ENCODE assay signal across 8 cellular contexts in genomic region chr19:47226426-47227346, GRCh38. TPM values are rescaled to one million over a fixed set of nuclear protein-coding genes. Genes with fewer than 3 reads are reported as not detected.
DNase-seq lines count a peak whose midpoint lies in the region; ATAC-seq and TF ChIP-seq lines count a peak whose summit lies in the region.

No MANE protein-coding gene starts in this region.

- no peak for TF ChIP-seq CTCF in uterus (IDR thresholded peaks at IDR 0.05)

- CTCF ChIA-PET in activated naive CD4-positive, alpha-beta T cell treated with anti-CD3 and anti-CD28 coated beads, Interleukin-2, amount 10 ng/mL, durations not matched to agents 7 days and 5 days (lab: Charles Lee), result interaction anchor here (0.5 to 4.3 kb wide), 9 partner anchors 14 to 831 kb away, joined by 3 to 57 read pairs (median 6); partner anchors contain the start of gene CCDC9
- CTCF ChIA-PET in activated CD8-positive, alpha-beta T cell treated with anti-CD3 and anti-CD28 coated beads, Interleukin-2, amount 10 ng/mL, durations not matched to agents 7 days and 5 days (lab: Charles Lee), result interaction anchor here (0.6 to 8.6 kb wide), 15 partner anchors 13 to 214 kb away, joined by 3 to 143 read pairs (median 4); partner anchors contain the start of gene CCDC9

- H3K27me3 ChIP-seq in uterus, result no peaks in the 10 kb centered on the region

- ATAC-seq in HG02610 (IDR thresholded peaks at IDR 0.05; ENCODE audit: unreplicated experiment), result peak; percentile 23
- peak; percentile 9 for ATAC-seq in activated CD8-positive, alpha-beta T cell treated with anti-CD3 and anti-CD28 coated beads, Interleukin-2, amount 10 ng/mL, durations not matched to agents 7 days and 5 days
- ATAC-seq in naive thymus-derived CD8-positive, alpha-beta T cell, result peak; percentile 2 to 12

- peak; percentile 37 to 40 for TF ChIP-seq POLR2A in uterus (IDR thresholded peaks at IDR 0.05)

- H3K4me3 ChIP-seq in uterus, result peak overlapping the region; percentile 34 to 100

- peaks cover 24% of the 10 kb centered on the region for H3K4me1 Mint-ChIP-seq in activated naive CD4-positive, alpha-beta T cell treated with anti-CD3 and anti-CD28 coated beads, Interleukin-2, amount 10 ng/mL, durations not matched to agents 7 days and 5 days
- peaks cover 25% of the 10 kb centered on the region for H3K4me1 Mint-ChIP-seq in activated CD8-positive, alpha-beta T cell treated with anti-CD3 and anti-CD28 coated beads, Interleukin-2, amount 10 ng/mL, durations not matched to agents 7 days and 5 days (ENCODE audit: low read depth)
- peaks cover 10 to 26% (median 16%) of the 10 kb centered on the region in 4 donors for H3K4me1 Mint-ChIP-seq in naive thymus-derived CD8-positive, alpha-beta T cell

- intact Hi-C loops in uterus (cut with DNase I; ENCODE audit: low total_unique reads), result no loop called here

- no peaks in the 10 kb centered on the region for H3K9me3 Mint-ChIP-seq in activated naive CD4-positive, alpha-beta T cell treated with anti-CD3 and anti-CD28 coated beads, Interleukin-2, amount 10 ng/mL, durations not matched to agents 7 days and 5 days
- H3K9me3 Mint-ChIP-seq in activated CD8-positive, alpha-beta T cell treated with anti-CD3 and anti-CD28 coated beads, Interleukin-2, amount 10 ng/mL, durations not matched to agents 7 days and 5 days (ENCODE audit: insufficient read depth), result no peaks in the 10 kb centered on the region
- H3K9me3 Mint-ChIP-seq in naive thymus-derived CD8-positive, alpha-beta T cell, result no peaks in the 10 kb centered on the region

- peak; percentile 81 for DNase-seq in activated naive CD4-positive, alpha-beta T cell treated with anti-CD3 and anti-CD28 coated beads, Interleukin-2, amount 10 ng/mL, durations not matched to agents 7 days and 5 days
- DNase-seq in activated naive CD4-positive, alpha-beta T cell treated with Interleukin-2 at 50 U/mL for 16 hours, result no peak
- DNase-seq in NCI-H2171 treated with DMSO at 0.1 percent for 48 hours (lab: John Stamatoyannopoulos, UW), result peak; percentile 65
- peak; percentile 85 for DNase-seq in activated CD8-positive, alpha-beta T cell treated with anti-CD3 and anti-CD28 coated beads, Interleukin-2, amount 10 ng/mL, durations not matched to agents 7 days and 5 days
- DNase-seq in fibroblast of gingiva (ENCODE audit: low read depth), result peak; percentile 86
- DNase-seq in naive thymus-derived CD8-positive, alpha-beta T cell, result peak in 5 of 10 donors; percentile 18 to 77 (median 45)
- DNase-seq in uterus, result peak; percentile 75 to 82

- POLR2A ChIA-PET in activated CD8-positive, alpha-beta T cell treated with anti-CD3 and anti-CD28 coated beads, Interleukin-2, amount 10 ng/mL, durations not matched to agents 7 days and 5 days (lab: Charles Lee), result interaction anchor here (0.6 to 4.3 kb wide), 19 partner anchors 11 to 405 kb away, joined by 3 to 44 read pairs (median 5); partner anchors contain the start of genes CCDC9, SAE1 and ZC3H4
- POLR2A ChIA-PET in naive thymus-derived CD8-positive, alpha-beta T cell (lab: Charles Lee), result interaction anchor here (0.6 to 7.4 kb wide), 22 partner anchors 12 to 944 kb away, joined by 3 to 116 read pairs (median 9); partner anchors contain the start of genes CCDC9, INAFM1, SAE1 and ZC3H4

- H3K36me3 ChIP-seq in uterus, result no peaks in the 10 kb centered on the region

- H3K27me3 Mint-ChIP-seq in activated naive CD4-positive, alpha-beta T cell treated with anti-CD3 and anti-CD28 coated beads, Interleukin-2, amount 10 ng/mL, durations not matched to agents 7 days and 5 days, result peaks cover 8% of the 10 kb centered on the region
- H3K27me3 Mint-ChIP-seq in activated CD8-positive, alpha-beta T cell treated with anti-CD3 and anti-CD28 coated beads, Interleukin-2, amount 10 ng/mL, durations not matched to agents 7 days and 5 days (ENCODE audit: low read depth), result no peaks in the 10 kb centered on the region
- H3K27me3 Mint-ChIP-seq in naive thymus-derived CD8-positive, alpha-beta T cell, result no peaks in the 10 kb centered on the region

- peak overlapping the region; percentile 91 for H3K27ac Mint-ChIP-seq in activated naive CD4-positive, alpha-beta T cell treated with anti-CD3 and anti-CD28 coated beads, Interleukin-2, amount 10 ng/mL, durations not matched to agents 7 days and 5 days
- peak overlapping the region; percentile 90 for H3K27ac Mint-ChIP-seq in activated CD8-positive, alpha-beta T cell treated with anti-CD3 and anti-CD28 coated beads, Interleukin-2, amount 10 ng/mL, durations not matched to agents 7 days and 5 days
- H3K27ac Mint-ChIP-seq in naive thymus-derived CD8-positive, alpha-beta T cell, result peak overlapping the region; percentile 76 to 94 (median 90)

- peaks cover 0 to 2% of the 10 kb centered on the region in 2 donors for H3K4me1 ChIP-seq in uterus

- H3K36me3 Mint-ChIP-seq in activated naive CD4-positive, alpha-beta T cell treated with anti-CD3 and anti-CD28 coated beads, Interleukin-2, amount 10 ng/mL, durations not matched to agents 7 days and 5 days, result peaks cover 11% of the 10 kb centered on the region
- peaks cover 17% of the 10 kb centered on the region for H3K36me3 Mint-ChIP-seq in activated CD8-positive, alpha-beta T cell treated with anti-CD3 and anti-CD28 coated beads, Interleukin-2, amount 10 ng/mL, durations not matched to agents 7 days and 5 days (ENCODE audit: low read depth)
- H3K36me3 Mint-ChIP-seq in naive thymus-derived CD8-positive, alpha-beta T cell, result peaks cover 0 to 10% (median 0%) of the 10 kb centered on the region in 3 donors

- H3K9me3 ChIP-seq in uterus, result no peaks in the 10 kb centered on the region

- peak overlapping the region; percentile 98 to 99 for H3K27ac ChIP-seq in uterus

- peak overlapping the region; percentile 74 for H3K4me3 Mint-ChIP-seq in activated naive CD4-positive, alpha-beta T cell treated with anti-CD3 and anti-CD28 coated beads, Interleukin-2, amount 10 ng/mL, durations not matched to agents 7 days and 5 days
- peak overlapping the region; percentile 79 for H3K4me3 Mint-ChIP-seq in activated CD8-positive, alpha-beta T cell treated with anti-CD3 and anti-CD28 coated beads, Interleukin-2, amount 10 ng/mL, durations not matched to agents 7 days and 5 days
- peak overlapping the region in 9 of 10 donors; percentile 71 to 89 (median 85) for H3K4me3 Mint-ChIP-seq in naive thymus-derived CD8-positive, alpha-beta T cell

RNA-seq across cellular contexts. Expression of gene BBC3, which starts 4.3 kb away (rescaled TPM):
- 10 to 100 TPM; 15.7 to 16.8 TPM for total RNA-seq in activated CD8-positive, alpha-beta T cell treated with anti-CD3 and anti-CD28 coated beads, Interleukin-2, amount 10 ng/mL, durations not matched to agents 7 days and 5 days
- total RNA-seq in naive thymus-derived CD8-positive, alpha-beta T cell, result 10 to 100 TPM; 37.0 to 37.4 TPM
- polyA plus RNA-seq in naive thymus-derived CD8-positive, alpha-beta T cell, result 10 to 100 TPM in 1 of 3 donors, 1 to 10 TPM in 2; 7.2 to 13.0 (median 7.3) TPM
- total RNA-seq in uterus, result 10 to 100 TPM in 1 of 4 donors, 1 to 10 TPM in 3; 3.2 to 11.1 (median 4.8) TPM

RNA-seq across cellular contexts. Expression of gene CCDC9, which starts 29.6 kb away (rescaled TPM):
- total RNA-seq in activated CD8-positive, alpha-beta T cell treated with anti-CD3 and anti-CD28 coated beads, Interleukin-2, amount 10 ng/mL, durations not matched to agents 7 days and 5 days, result 10 to 100 TPM; 30.0 to 32.1 TPM
- total RNA-seq in naive thymus-derived CD8-positive, alpha-beta T cell, result 10 to 100 TPM; 53.0 to 53.1 TPM
- 10 to 100 TPM in 1 of 3 donors, 1 to 10 TPM in 2; 5.0 to 10.8 (median 7.1) TPM for polyA plus RNA-seq in naive thymus-derived CD8-positive, alpha-beta T cell
- 10 to 100 TPM in 2 of 4 donors, 1 to 10 TPM in 2; 2.6 to 45.4 (median 8.1) TPM for total RNA-seq in uterus

RNA-seq across cellular contexts. Expression of gene INAFM1, which starts 48.0 kb away (rescaled TPM):
- 10 to 100 TPM; 12.9 to 14.3 TPM for total RNA-seq in activated CD8-positive, alpha-beta T cell treated with anti-CD3 and anti-CD28 coated beads, Interleukin-2, amount 10 ng/mL, durations not matched to agents 7 days and 5 days
- 10 to 100 TPM; 17.6 to 19.7 TPM for total RNA-seq in naive thymus-derived CD8-positive, alpha-beta T cell
- polyA plus RNA-seq in naive thymus-derived CD8-positive, alpha-beta T cell, result 1 to 10 TPM; 2.4 to 5.3 (median 3.4) TPM
- 10 to 100 TPM in 2 of 4 donors, 1 to 10 TPM in 2; 2.8 to 39.5 (median 13.5) TPM for total RNA-seq in uterus
